20 cellular contexts compared by ENCODE assay signal in genomic region chr22:26446808-26447515, GRCh38. TPM values are rescaled to one million over a fixed set of nuclear protein-coding genes. Genes with fewer than 3 reads are reported as not detected.
DNase-seq lines count a peak whose midpoint lies in the region; TF ChIP-seq lines count a peak whose summit lies in the region.
"Had no signal": no experiment of that assay in that cellular context is flagged by ENCODE, and none has a peak within 500 bp of the region (broad histone marks: within the 10 kb centered on the region; RNA-seq: fewer than 3 reads in every experiment).

No MANE protein-coding gene starts in this region.

- H3K9me2 ChIP-seq in PC-9 (ENCODE audit: insufficient read depth) = no peaks in the 10 kb centered on the region

- no peaks in the 10 kb centered on the region for H3K79me2 ChIP-seq in PC-9 (ENCODE audit: low read depth)

- H3K27ac ChIP-seq in PC-9 = no peak overlapping the region
- peak overlapping the region in 3 of 4 donors; percentile 41 to 71 (median 63) for H3K27ac ChIP-seq in sigmoid colon

- no peak for TF ChIP-seq CTCF in PC-9 (conservative IDR thresholded peaks at IDR 0.05)
- no peak for TF ChIP-seq CTCF in sigmoid colon (IDR thresholded peaks at IDR 0.05)

- H3K4me1 ChIP-seq in PC-9 (replicated peaks; ENCODE audit: insufficient read depth) = no peaks in the 10 kb centered on the region
- H3K4me1 ChIP-seq in sigmoid colon = peaks cover 0 to 23% (median 17%) of the 10 kb centered on the region in 4 donors
- H3K4me1 ChIP-seq: BE2C had no signal

- H3K4me3 ChIP-seq in PC-9 (no peak overlapping the region), sigmoid colon (peak overlapping the region in 2 of 4 donors; percentile 10 to 15)

- no peak overlapping the region for H3K4me2 ChIP-seq in PC-9

- intact Hi-C loops in PC-9 (cut with micrococcal nuclease; ENCODE audit: unreplicated experiment) = no loop called here
- intact Hi-C loops in sigmoid colon (cut with DNase I) = no loop called here

- no peaks in the 10 kb centered on the region for H3F3A ChIP-seq in PC-9 (ENCODE audit: insufficient read depth, low read depth)

- POLR2A ChIA-PET in PC-9 (lab: Charles Lee; ENCODE audit: unreplicated experiment) = no interaction called here

- H3K27me3 ChIP-seq in PC-9 (ENCODE audit: insufficient read depth, low read depth) (no peaks in the 10 kb centered on the region), sigmoid colon (no peaks in the 10 kb centered on the region)
- H3K27me3 ChIP-seq: BE2C had no signal

- no peaks in the 10 kb centered on the region for H4K20me1 ChIP-seq in PC-9 (ENCODE audit: insufficient read depth)

- TF ChIP-seq POLR2A in sigmoid colon (IDR thresholded peaks at IDR 0.05) = no peak

- no peak for TF ChIP-seq EP300 in sigmoid colon (IDR thresholded peaks at IDR 0.05)

- CTCF ChIA-PET in PC-9 (lab: Charles Lee) = no interaction called here

- DNase-seq in NCI-H82 (lab: John Stamatoyannopoulos, UW) (peak; percentile 73), NCI-H82 treated with DMSO at 0.1 percent for 48 hours (lab: John Stamatoyannopoulos, UW; ENCODE audit: unreplicated experiment) (no peak), PC-9 (no peak), fibroblast of peridontal ligament (ENCODE audit: extremely low read depth) (peak; percentile 22), sigmoid colon (peak; percentile 73), NCI-H2107 (lab: John Stamatoyannopoulos, UW) (no peak), hippocampal formation (lab: John Stamatoyannopoulos, UW) (no peak), NCI-H748 (lab: John Stamatoyannopoulos, UW; ENCODE audit: unreplicated experiment) (no peak)
- DNase-seq: 8988T; BE2C; CD4-positive, alpha-beta T cell; DMS79; H7; IMR-90; NCI-H1105 treated with DMSO at 0.1 percent for 48 hours; NCI-H187; NCI-H345; NCI-H526 treated with DMSO at 0.1 percent for 48 hours; OCI-M1; RPMI8226 had no signal

- H3K36me3 ChIP-seq in PC-9 (ENCODE audit: low read depth) (no peaks in the 10 kb centered on the region), sigmoid colon (peaks cover 0 to 21% (median 7%) of the 10 kb centered on the region in 4 donors)

- H2AFZ ChIP-seq in PC-9 = no peak overlapping the region

- WGBS in sigmoid colon, 2 donors = 82 to 89% methylated on average over 17 of the region's 17 CpGs

- H3K9me3 ChIP-seq in PC-9 (ENCODE audit: insufficient read depth, low read depth) = no peaks in the 10 kb centered on the region
- no peaks in the 10 kb centered on the region for H3K9me3 ChIP-seq in sigmoid colon
- H3K9me3 ChIP-seq: BE2C had no signal

- BruUV-seq in PC-9 (replicated peaks; lab: Mats Ljungman, UMichigan) = TSS peak; percentile 19

RNA-seq across cellular contexts. Expression of gene ASPHD2, which starts 17.9 kb away (rescaled TPM):
- 0.33 and 0.44 TPM in 2 replicates for total RNA-seq in PC-9 (2021)
- total RNA-seq in sigmoid colon = 1 to 10 TPM in 3 of 4 donors, under 1 TPM in 1; 0.83 to 1.6 (median 1.3) TPM
- 1 to 10 TPM; 1.2 to 3.4 (median 1.8) TPM for polyA plus RNA-seq in sigmoid colon

RNA-seq across cellular contexts. Expression of gene HPS4, which starts 36.6 kb away (rescaled TPM):
- total RNA-seq in PC-9 (2021) (21.2 and 33.1 TPM in 2 replicates), sigmoid colon (10 to 100 TPM; 16.0 to 48.7 (median 20.5) TPM)
- polyA plus RNA-seq in sigmoid colon = 10 to 100 TPM in 1 of 3 donors, 1 to 10 TPM in 2; 4.8 to 19.0 (median 9.0) TPM

RNA-seq across cellular contexts. Expression of gene SRRD, which starts 36.7 kb away (rescaled TPM):
- total RNA-seq in PC-9 (2021) (7.1 and 9.5 TPM in 2 replicates), sigmoid colon (10 to 100 TPM in 3 of 4 donors, 1 to 10 TPM in 1; 10.0 to 17.4 (median 11.3) TPM)
- 10 to 100 TPM in 1 of 3 donors, 1 to 10 TPM in 2; 4.4 to 10.0 (median 4.8) TPM for polyA plus RNA-seq in sigmoid colon

Comparison
In these comparisons a context has a peak if more than half of its experiments do, and no peak if none do; other contexts are left out.
1. DNase-seq: peak in NCI-H82 (single experiment), fibroblast of peridontal ligament (single experiment) and sigmoid colon (single experiment); none in NCI-H82 treated with DMSO at 0.1 percent for 48 hours (single experiment), PC-9 (0 of 2), NCI-H2107 (single experiment), hippocampal formation (0 of 2) and NCI-H748 (single experiment).